Comparison of ENCODE assay signal across 34 cellular contexts in genomic region chr1:36858981-36859380, GRCh38.
"Had no signal": no experiment of that assay in that cellular context is flagged by ENCODE, and none has a peak within 500 bp of the region (broad histone marks: within the 10 kb centered on the region; RNA-seq: fewer than 3 reads in every experiment).

No MANE protein-coding gene starts in this region.

- H3K36me3 ChIP-seq: adrenal gland, brain microvascular endothelial cell, cardiac muscle cell had no signal

- H3K4me1 ChIP-seq: adrenal gland, body of pancreas had no signal

- H3K36me3 Mint-ChIP-seq: activated CD8-positive, alpha-beta memory T cell treated with anti-CD3 and anti-CD28 coated beads, Interleukin-2, amount 10 ng/mL, durations not matched to agents 7 days and 5 days; activated naive CD4-positive, alpha-beta T cell treated with anti-CD3 and anti-CD28 coated beads, Interleukin-2, amount 50 U/mL, for 72 hours; activated naive CD8-positive, alpha-beta T cell treated with anti-CD3 and anti-CD28 coated beads for 36 hours had no signal

- H3K27ac Mint-ChIP-seq: activated CD4-positive, alpha-beta memory T cell treated with anti-CD3 and anti-CD28 coated beads, Interleukin-2, amount 10 ng/mL, durations not matched to agents 7 days and 5 days; activated CD4-positive, alpha-beta T cell treated with anti-CD3 and anti-CD28 coated beads for 36 hours; activated CD4-positive, alpha-beta T cell treated with anti-CD3 and anti-CD28 coated beads, Interleukin-2, amount 10 ng/mL, durations not matched to agents 7 days and 5 days; activated CD8-positive, alpha-beta memory T cell treated with anti-CD3 and anti-CD28 coated beads, Interleukin-2, amount 10 ng/mL, durations not matched to agents 7 days and 5 days; activated CD8-positive, alpha-beta T cell treated with anti-CD3 and anti-CD28 coated beads, Interleukin-2, amount 10 ng/mL, durations not matched to agents 7 days and 5 days; activated naive CD4-positive, alpha-beta T cell treated with anti-CD3 and anti-CD28 coated beads for 36 hours; activated naive CD4-positive, alpha-beta T cell treated with anti-CD3 and anti-CD28 coated beads, Interleukin-2, amount 50 U/mL, for 72 hours; activated naive CD8-positive, alpha-beta T cell treated with anti-CD3 and anti-CD28 coated beads for 36 hours; activated T-cell treated with anti-CD3 and anti-CD28 coated beads, Interleukin-2, amount 50 U/mL, for 24 hours; T-helper 1 cell treated with Interleukin-12 subunit alpha and Interleukin-12 subunit beta and Interleukin-4 antibody, amounts not matched to agents 30 μg/mL and 1 μg/mL, for 36 hours; T-helper 2 cell treated with Interferon-gamma antibody and Interleukin-4, amounts not matched to agents 5 μg/mL and 100 μg/mL, for 36 hours had no signal

- H3K27ac ChIP-seq: adrenal gland, body of pancreas, brain microvascular endothelial cell, cardiac muscle cell, VCaP had no signal

- H3K9me3 ChIP-seq: adrenal gland, body of pancreas had no signal

- H3K9me3 Mint-ChIP-seq: activated CD4-positive, alpha-beta memory T cell treated with anti-CD3 and anti-CD28 coated beads, Interleukin-2, amount 10 ng/mL, durations not matched to agents 7 days and 5 days; activated CD4-positive, alpha-beta T cell treated with anti-CD3 and anti-CD28 coated beads, Interleukin-2, amount 10 ng/mL, durations not matched to agents 7 days and 5 days; activated naive CD4-positive, alpha-beta T cell treated with anti-CD3 and anti-CD28 coated beads for 36 hours; activated naive CD4-positive, alpha-beta T cell treated with anti-CD3 and anti-CD28 coated beads, Interleukin-2, amount 50 U/mL, for 72 hours; activated naive CD8-positive, alpha-beta T cell treated with anti-CD3 and anti-CD28 coated beads for 36 hours; activated T-cell treated with anti-CD3 and anti-CD28 coated beads, Interleukin-2, amount 50 U/mL, for 24 hours; T-helper 1 cell treated with Interleukin-12 subunit alpha and Interleukin-12 subunit beta and Interleukin-4 antibody, amounts not matched to agents 30 μg/mL and 1 μg/mL, for 36 hours; T-helper 2 cell treated with Interferon-gamma antibody and Interleukin-4, amounts not matched to agents 5 μg/mL and 100 μg/mL, for 36 hours had no signal

- H3K4me3 ChIP-seq: adrenal gland, body of pancreas, cardiac muscle cell had no signal

- ATAC-seq: activated CD4-positive, alpha-beta T cell treated with anti-CD3 and anti-CD28 coated beads for 36 hours; activated CD4-positive, CD25-positive, alpha-beta regulatory T cell treated with anti-CD3 and anti-CD28 coated beads, Interleukin-2, amount 50 U/mL, for 24 hours; activated CD8-positive, alpha-beta memory T cell treated with anti-CD3 and anti-CD28 coated beads, Interleukin-2, amount 10 ng/mL, durations not matched to agents 7 days and 5 days; activated CD8-positive, alpha-beta T cell treated with anti-CD3 and anti-CD28 coated beads, Interleukin-2, amount 10 ng/mL, durations not matched to agents 7 days and 5 days; activated naive CD4-positive, alpha-beta T cell treated with anti-CD3 and anti-CD28 coated beads, Interleukin-2, amount 50 U/mL, for 72 hours; body of pancreas had no signal

- H3K27me3 ChIP-seq: adrenal gland, body of pancreas, brain microvascular endothelial cell, cardiac muscle cell had no signal

- H3K4me3 Mint-ChIP-seq: activated CD4-positive, alpha-beta memory T cell treated with anti-CD3 and anti-CD28 coated beads, Interleukin-2, amount 10 ng/mL, durations not matched to agents 7 days and 5 days; activated CD4-positive, alpha-beta T cell treated with anti-CD3 and anti-CD28 coated beads for 36 hours; activated CD4-positive, alpha-beta T cell treated with anti-CD3 and anti-CD28 coated beads, Interleukin-2, amount 10 ng/mL, durations not matched to agents 7 days and 5 days; activated CD8-positive, alpha-beta memory T cell treated with anti-CD3 and anti-CD28 coated beads, Interleukin-2, amount 10 ng/mL, durations not matched to agents 7 days and 5 days; activated CD8-positive, alpha-beta T cell treated with anti-CD3 and anti-CD28 coated beads, Interleukin-2, amount 10 ng/mL, durations not matched to agents 7 days and 5 days; activated naive CD4-positive, alpha-beta T cell treated with anti-CD3 and anti-CD28 coated beads for 36 hours; activated naive CD8-positive, alpha-beta T cell treated with anti-CD3 and anti-CD28 coated beads for 36 hours; activated T-cell treated with anti-CD3 and anti-CD28 coated beads, Interleukin-2, amount 50 U/mL, for 24 hours; T-helper 1 cell treated with Interleukin-12 subunit alpha and Interleukin-12 subunit beta and Interleukin-4 antibody, amounts not matched to agents 30 μg/mL and 1 μg/mL, for 36 hours; T-helper 2 cell treated with Interferon-gamma antibody and Interleukin-4, amounts not matched to agents 5 μg/mL and 100 μg/mL, for 36 hours had no signal

- DNase-seq: activated CD4-positive, alpha-beta memory T cell treated with anti-CD3 and anti-CD28 coated beads, Interleukin-2, amount 10 ng/mL, durations not matched to agents 7 days and 5 days; activated CD4-positive, alpha-beta T cell treated with anti-CD3 and anti-CD28 coated beads for 1 hour; activated CD4-positive, alpha-beta T cell treated with anti-CD3 and anti-CD28 coated beads for 36 hours; activated CD4-positive, alpha-beta T cell treated with anti-CD3 and anti-CD28 coated beads for 48 hours; activated CD4-positive, alpha-beta T cell treated with anti-CD3 and anti-CD28 coated beads, Interleukin-2, amount 10 ng/mL, durations not matched to agents 7 days and 5 days; activated CD4-positive, alpha-beta T cell treated with anti-CD3 and anti-CD28 coated beads, Interleukin-2, amount 50 U/mL, for 48 hours; activated CD4-positive, CD25-positive, alpha-beta regulatory T cell; activated CD8-positive, alpha-beta memory T cell treated with anti-CD3 and anti-CD28 coated beads for 24 hours; activated CD8-positive, alpha-beta memory T cell treated with anti-CD3 and anti-CD28 coated beads, Interleukin-2, amount 10 ng/mL, durations not matched to agents 7 days and 5 days; activated CD8-positive, alpha-beta memory T cell treated with anti-CD3 and anti-CD28 coated beads, Interleukin-2, amount 50 U/mL, for 48 hours; activated CD8-positive, alpha-beta T cell treated with anti-CD3 and anti-CD28 coated beads, Interleukin-2, amount 10 ng/mL, durations not matched to agents 7 days and 5 days; activated effector memory CD4-positive, alpha-beta T cell treated with anti-CD3 and anti-CD28 coated beads, Interleukin-2, amount 50 U/mL, for 16 hours; activated gamma-delta T cell treated with Interleukin-2 at 50 U/mL for 16 hours; activated naive CD4-positive, alpha-beta T cell; activated naive CD4-positive, alpha-beta T cell treated with anti-CD3 and anti-CD28 coated beads for 36 hours; activated naive CD4-positive, alpha-beta T cell treated with anti-CD3 and anti-CD28 coated beads, Interleukin-2, amount 50 U/mL, for 16 hours; activated naive CD8-positive, alpha-beta T cell treated with anti-CD3 and anti-CD28 coated beads for 36 hours; activated T-cell treated with anti-CD3 and anti-CD28 coated beads, Interleukin-2, amount 50 U/mL, for 24 hours; activated T-cell treated with anti-CD3 and anti-CD28 coated beads, Interleukin-2, amount 50 U/mL, for 48 hours; adrenal gland; amniotic stem cell; aorta; body of pancreas; brain microvascular endothelial cell; central memory CD4-positive, alpha-beta T cell; T-helper 1 cell; T-helper 2 cell; T-helper 9 cell had no signal

- H3K4me1 Mint-ChIP-seq: activated CD4-positive, alpha-beta memory T cell treated with anti-CD3 and anti-CD28 coated beads, Interleukin-2, amount 10 ng/mL, durations not matched to agents 7 days and 5 days; activated CD4-positive, alpha-beta T cell treated with anti-CD3 and anti-CD28 coated beads for 36 hours; activated CD4-positive, alpha-beta T cell treated with anti-CD3 and anti-CD28 coated beads, Interleukin-2, amount 10 ng/mL, durations not matched to agents 7 days and 5 days; activated CD8-positive, alpha-beta memory T cell treated with anti-CD3 and anti-CD28 coated beads, Interleukin-2, amount 10 ng/mL, durations not matched to agents 7 days and 5 days; activated naive CD8-positive, alpha-beta T cell treated with anti-CD3 and anti-CD28 coated beads for 36 hours had no signal
